22 cellular contexts compared by ENCODE assay signal in genomic region chr1:171218661-171219060, GRCh38. TPM values are rescaled to one million over a fixed set of nuclear protein-coding genes. Genes with fewer than 3 reads are reported as not detected.
DNase-seq lines count a peak whose midpoint lies in the region; ATAC-seq and TF ChIP-seq lines count a peak whose summit lies in the region.
"Had no signal": no experiment of that assay in that cellular context is flagged by ENCODE, and none has a peak within 500 bp of the region (broad histone marks: within the 10 kb centered on the region; RNA-seq: fewer than 3 reads in every experiment).

No MANE protein-coding gene starts in this region.

- H3K4me3 ChIP-seq in SK-N-MC (no peak overlapping the region), esophagus muscularis mucosa (no peak overlapping the region), osteoblast (ENCODE audit: insufficient read depth, low read length) (no peak overlapping the region)
- H3K4me3 ChIP-seq: dorsolateral prefrontal cortex, K562, upper lobe of left lung had no signal

- no peaks in the 10 kb centered on the region for H4K20me1 ChIP-seq in osteoblast (ENCODE audit: insufficient read depth, low read length)

- intact Hi-C loops in esophagus muscularis mucosa (cut with DNase I) = no loop called here

- H3K36me3 ChIP-seq in SK-N-MC (ENCODE audit: insufficient read depth, low read length) = no peaks in the 10 kb centered on the region
- H3K36me3 ChIP-seq in esophagus muscularis mucosa = no peaks in the 10 kb centered on the region
- H3K36me3 ChIP-seq in osteoblast (ENCODE audit: insufficient read depth, low read length) = no peaks in the 10 kb centered on the region
- H3K36me3 ChIP-seq: upper lobe of left lung had no signal

- H3K79me2 ChIP-seq in osteoblast (ENCODE audit: insufficient read depth, low read length) = no peaks in the 10 kb centered on the region

- H3K4me2 ChIP-seq in osteoblast (ENCODE audit: insufficient read depth, low read length) = peak overlapping the region; percentile 86

- H3K9me3 ChIP-seq in SK-N-MC (ENCODE audit: low read depth, low read length) = peaks cover 10% of the 10 kb centered on the region; the same call in 1 of the 2 replicates
- no peaks in the 10 kb centered on the region for H3K9me3 ChIP-seq in esophagus muscularis mucosa
- H3K9me3 ChIP-seq in osteoblast (ENCODE audit: low read depth, low read length) = no peaks in the 10 kb centered on the region
- H3K9me3 ChIP-seq: upper lobe of left lung had no signal

- ATAC-seq in HG03097 (IDR thresholded peaks at IDR 0.05; ENCODE audit: low FRiP score, unreplicated experiment) = no peak
- ATAC-seq in HG02870 (IDR thresholded peaks at IDR 0.05; ENCODE audit: unreplicated experiment) = no peak
- ATAC-seq: esophagus mucosa; K562; naive thymus-derived CD4-positive, alpha-beta T cell; stimulated activated memory B cell treated with anti-CD40 and anti-IgM and Interleukin-4, amounts not matched to agents 10 μg/mL and 1 μg/mL and 100 μg/mL, for 72 hours had no signal

- H2AFZ ChIP-seq in osteoblast (ENCODE audit: low read length) = peak overlapping the region; percentile 56

- H3K9ac ChIP-seq in SK-N-MC (ENCODE audit: insufficient read length) = no peak overlapping the region

- TF ChIP-seq POLR2A in esophagus muscularis mucosa (IDR thresholded peaks at IDR 0.05; ENCODE audit: low read depth) = no peak

- 58% methylated on average over 1 of the region's 1 CpG for WGBS in esophagus muscularis mucosa

- DNase-seq in EH (ENCODE audit: low read depth) = peak; percentile 78
- DNase-seq in SK-N-MC (ENCODE audit: low read depth, low spot score) = no peak
- DNase-seq in esophagus muscularis mucosa (ENCODE audit: extremely low spot score) = no peak
- DNase-seq in osteoblast (ENCODE audit: insufficient read length, low spot score, missing footprints) = no peak
- DNase-seq in A172 (ENCODE audit: low spot score) = no peak
- DNase-seq in activated CD4-positive, alpha-beta T cell treated with anti-CD3 and anti-CD28 coated beads for 1 hour = no peak
- DNase-seq: activated CD4-positive, alpha-beta memory T cell treated with anti-CD3 and anti-CD28 coated beads, Interleukin-2, amount 10 ng/mL, durations not matched to agents 7 days and 5 days; activated naive CD4-positive, alpha-beta T cell treated with anti-CD3 and anti-CD28 coated beads, Interleukin-2, amount 50 U/mL, for 16 hours; activated T-cell treated with anti-CD3 and anti-CD28 coated beads, Interleukin-2, amount 50 U/mL, for 1 hour; CD4-positive, alpha-beta T cell; DMS153; dorsolateral prefrontal cortex; immature natural killer cell; naive thymus-derived CD4-positive, alpha-beta T cell; NCI-H2029 treated with DMSO at 0.1 percent for 48 hours; NCI-H510A; upper lobe of left lung had no signal

- H3K4me1 ChIP-seq in esophagus muscularis mucosa = peaks cover 4 to 54% (median 47%) of the 10 kb centered on the region in 4 donors
- peaks cover 35% of the 10 kb centered on the region for H3K4me1 ChIP-seq in osteoblast (ENCODE audit: insufficient read depth, low read length)

- peak overlapping the region; percentile 98; the same call in 1 of the 2 replicates for H3K27ac ChIP-seq in SK-N-MC
- H3K27ac ChIP-seq in esophagus muscularis mucosa (replicated peaks in 1 of 4) = peak overlapping the region; percentile 18 to 52 (median 34)
- H3K27ac ChIP-seq in osteoblast (ENCODE audit: low read depth, low read length) = peak overlapping the region; percentile 90

- TF ChIP-seq CTCF in esophagus muscularis mucosa (IDR thresholded peaks at IDR 0.05) = no peak
- TF ChIP-seq CTCF in osteoblast (IDR thresholded peaks at IDR 0.05; ENCODE audit: extremely low read depth, low read depth, low read length) = no peak

- H3K27me3 ChIP-seq in esophagus muscularis mucosa (no peaks in the 10 kb centered on the region), osteoblast (ENCODE audit: insufficient read depth, low read length) (no peaks in the 10 kb centered on the region)
- H3K27me3 ChIP-seq: upper lobe of left lung had no signal

- TF ChIP-seq EP300 in esophagus muscularis mucosa (IDR thresholded peaks at IDR 0.05) = no peak

RNA-seq across cellular contexts. Expression of gene FMO1, which starts 29.6 kb away (rescaled TPM):
- total RNA-seq in esophagus muscularis mucosa (under 1 TPM in 1 of 4 donors, not detected in 3; 0.34 TPM), osteoblast (not detected in 2 replicates)
- not detected in 2 replicates for total RNA-seq in A172 (2014; rRNA removed; shearing (Covaris generic))
- total RNA-seq: activated CD4-positive, alpha-beta memory T cell treated with anti-CD3 and anti-CD28 coated beads, Interleukin-2, amount 10 ng/mL, durations not matched to agents 7 days and 5 days; CD4-positive, alpha-beta T cell; K562; naive thymus-derived CD4-positive, alpha-beta T cell had no signal

RNA-seq across cellular contexts. Expression of gene FMO2, which starts 33.6 kb away (rescaled TPM):
- 10 to 100 TPM; 41.1 to 69.4 (median 56.2) TPM for total RNA-seq in esophagus muscularis mucosa
- 2.7 and 2.9 TPM in 2 replicates for total RNA-seq in osteoblast
- total RNA-seq in A172 (2014; rRNA removed; shearing (Covaris generic)) = not detected in 2 replicates
- total RNA-seq: activated CD4-positive, alpha-beta memory T cell treated with anti-CD3 and anti-CD28 coated beads, Interleukin-2, amount 10 ng/mL, durations not matched to agents 7 days and 5 days; CD4-positive, alpha-beta T cell; K562; naive thymus-derived CD4-positive, alpha-beta T cell had no signal

Comparison
In these comparisons a context has a peak if more than half of its experiments do, and no peak if none do; other contexts are left out.
1. H3K27ac ChIP-seq: peak in every context shown above with its lines; median percentile 98 in SK-N-MC; 90 in osteoblast; 34 in esophagus muscularis mucosa.
2. RNA of gene FMO2, which starts 33.6 kb away (total RNA-seq): 41.1 to 69.4 TPM in esophagus muscularis mucosa; 2.7 to 2.9 TPM in osteoblast and not detected in A172; every median in the first group is over 10 times any median in the second.